1 cellular context compared by ENCODE assay signal in genomic region chr6:34674268-34674639, GRCh38.
TF ChIP-seq lines count a peak whose summit lies in the region.

No MANE protein-coding gene starts in this region.

TF ChIP-seq in HepG2, 621 proteins besides CTCF, POLR2A, EP300 and RAD21 (continued from another document):
- 0 out of 2 replicates have a peak, but pooled peaks have one; percentile 9 for TF ChIP-seq HMGXB3 (CRISPR knock-in tag; IDR thresholded peaks at IDR 0.05; ENCODE audit: borderline replicate concordance)
- no peak for TF ChIP-seq RELA (CRISPR knock-in tag; IDR thresholded peaks at IDR 0.05)
- no peak for TF ChIP-seq FOXP1 (IDR thresholded peaks at IDR 0.05)
- peak; percentile 36; the same call in 1 of the 2 replicates for TF ChIP-seq FOXP1 (CRISPR knock-in tag; IDR thresholded peaks at IDR 0.05)
- TF ChIP-seq ZNF547 (CRISPR knock-in tag; IDR thresholded peaks at IDR 0.05): no peak
- TF ChIP-seq SIX4 (CRISPR knock-in tag; IDR thresholded peaks at IDR 0.05): no peak
- peak; percentile 93 for TF ChIP-seq HNF4A (CRISPR knock-in tag; IDR thresholded peaks at IDR 0.05)
- peak; percentile 90 for TF ChIP-seq HNF4G (IDR thresholded peaks at IDR 0.05; ENCODE audit: borderline replicate concordance, low read depth, low read length)
- no peak; the same call in 1 of the 2 replicates for TF ChIP-seq HNF4G (CRISPR knock-in tag; IDR thresholded peaks at IDR 0.05; ENCODE audit: borderline replicate concordance, low read depth)
- no peak for TF ChIP-seq ZHX1 (CRISPR knock-in tag; IDR thresholded peaks at IDR 0.05; ENCODE audit: low read depth)
- TF ChIP-seq ZNF768 (CRISPR knock-in tag; IDR thresholded peaks at IDR 0.05): peak; percentile 99; the same call in 1 of the 2 replicates
- TF ChIP-seq, protein P1, sequence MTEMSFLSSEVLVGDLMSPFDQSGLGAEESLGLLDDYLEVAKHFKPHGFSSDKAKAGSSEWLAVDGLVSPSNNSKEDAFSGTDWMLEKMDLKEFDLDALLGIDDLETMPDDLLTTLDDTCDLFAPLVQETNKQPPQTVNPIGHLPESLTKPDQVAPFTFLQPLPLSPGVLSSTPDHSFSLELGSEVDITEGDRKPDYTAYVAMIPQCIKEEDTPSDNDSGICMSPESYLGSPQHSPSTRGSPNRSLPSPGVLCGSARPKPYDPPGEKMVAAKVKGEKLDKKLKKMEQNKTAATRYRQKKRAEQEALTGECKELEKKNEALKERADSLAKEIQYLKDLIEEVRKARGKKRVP (CRISPR knock-in tag; IDR thresholded peaks at IDR 0.05): no peak
- TF ChIP-seq HMG20B (CRISPR knock-in tag; conservative IDR thresholded peaks at IDR 0.05): 0 out of 2 replicates have a peak, but pooled peaks have one; percentile 13
- TF ChIP-seq RORA (CRISPR knock-in tag; IDR thresholded peaks at IDR 0.05): 0 out of 2 replicates have a peak, but pooled peaks have one; percentile 53
- TF ChIP-seq ZFP36 (IDR thresholded peaks at IDR 0.05; ENCODE audit: borderline replicate concordance, low read depth, low read length, partially characterized antibody): peak; percentile 97
- no peak for TF ChIP-seq RBM22 (optimal IDR thresholded peaks at IDR 0.05; ENCODE audit: low read length)
- TF ChIP-seq ZNF253 (CRISPR knock-in tag; IDR thresholded peaks at IDR 0.05; ENCODE audit: borderline replicate concordance): no peak
- no peak for TF ChIP-seq ZNF383 (CRISPR knock-in tag; IDR thresholded peaks at IDR 0.05; ENCODE audit: borderline replicate concordance)
- TF ChIP-seq NR2F2 (IDR thresholded peaks at IDR 0.05; ENCODE audit: borderline replicate concordance, low read depth): peak; percentile 68; the same call in 1 of the 2 replicates
- TF ChIP-seq KAT8 (CRISPR knock-in tag; IDR thresholded peaks at IDR 0.05): peak; percentile 60
- TF ChIP-seq TSC22D2 (CRISPR knock-in tag; IDR thresholded peaks at IDR 0.05; ENCODE audit: borderline replicate concordance): no peak
- TF ChIP-seq TCF7 (IDR thresholded peaks at IDR 0.05; ENCODE audit: low read depth): peak; percentile 69
- peak; percentile 84; the same call in 1 of the 2 replicates for TF ChIP-seq ISL2 (CRISPR knock-in tag; IDR thresholded peaks at IDR 0.05)
- 0 out of 2 replicates have a peak, but pooled peaks have one; percentile 12 for TF ChIP-seq ZNF766 (CRISPR knock-in tag; IDR thresholded peaks at IDR 0.05; ENCODE audit: borderline replicate concordance)
- TF ChIP-seq, protein P2, sequence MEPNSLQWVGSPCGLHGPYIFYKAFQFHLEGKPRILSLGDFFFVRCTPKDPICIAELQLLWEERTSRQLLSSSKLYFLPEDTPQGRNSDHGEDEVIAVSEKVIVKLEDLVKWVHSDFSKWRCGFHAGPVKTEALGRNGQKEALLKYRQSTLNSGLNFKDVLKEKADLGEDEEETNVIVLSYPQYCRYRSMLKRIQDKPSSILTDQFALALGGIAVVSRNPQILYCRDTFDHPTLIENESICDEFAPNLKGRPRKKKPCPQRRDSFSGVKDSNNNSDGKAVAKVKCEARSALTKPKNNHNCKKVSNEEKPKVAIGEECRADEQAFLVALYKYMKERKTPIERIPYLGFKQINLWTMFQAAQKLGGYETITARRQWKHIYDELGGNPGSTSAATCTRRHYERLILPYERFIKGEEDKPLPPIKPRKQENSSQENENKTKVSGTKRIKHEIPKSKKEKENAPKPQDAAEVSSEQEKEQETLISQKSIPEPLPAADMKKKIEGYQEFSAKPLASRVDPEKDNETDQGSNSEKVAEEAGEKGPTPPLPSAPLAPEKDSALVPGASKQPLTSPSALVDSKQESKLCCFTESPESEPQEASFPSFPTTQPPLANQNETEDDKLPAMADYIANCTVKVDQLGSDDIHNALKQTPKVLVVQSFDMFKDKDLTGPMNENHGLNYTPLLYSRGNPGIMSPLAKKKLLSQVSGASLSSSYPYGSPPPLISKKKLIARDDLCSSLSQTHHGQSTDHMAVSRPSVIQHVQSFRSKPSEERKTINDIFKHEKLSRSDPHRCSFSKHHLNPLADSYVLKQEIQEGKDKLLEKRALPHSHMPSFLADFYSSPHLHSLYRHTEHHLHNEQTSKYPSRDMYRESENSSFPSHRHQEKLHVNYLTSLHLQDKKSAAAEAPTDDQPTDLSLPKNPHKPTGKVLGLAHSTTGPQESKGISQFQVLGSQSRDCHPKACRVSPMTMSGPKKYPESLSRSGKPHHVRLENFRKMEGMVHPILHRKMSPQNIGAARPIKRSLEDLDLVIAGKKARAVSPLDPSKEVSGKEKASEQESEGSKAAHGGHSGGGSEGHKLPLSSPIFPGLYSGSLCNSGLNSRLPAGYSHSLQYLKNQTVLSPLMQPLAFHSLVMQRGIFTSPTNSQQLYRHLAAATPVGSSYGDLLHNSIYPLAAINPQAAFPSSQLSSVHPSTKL (CRISPR knock-in tag; IDR thresholded peaks at IDR 0.05): peak; percentile 45; the same call in 1 of the 2 replicates
- TF ChIP-seq BRD4 (CRISPR knock-in tag; IDR thresholded peaks at IDR 0.05): peak; percentile 5; the same call in 1 of the 2 replicates
